ENCODE assay signal across 28 cellular contexts in genomic region chr21:42248241-42248640, GRCh38. TPM values are rescaled to one million over a fixed set of nuclear protein-coding genes. Genes with fewer than 3 reads are reported as not detected.
A peak's percentile ranks its signal among the peaks of the same experiment; 100 is the strongest.
DNase-seq lines count a peak whose midpoint lies in the region; ATAC-seq and TF ChIP-seq lines count a peak whose summit lies in the region.
"Had no signal": no experiment of that assay in that cellular context is flagged by ENCODE, and none has a peak within 500 bp of the region (broad histone marks: within the 10 kb centered on the region; RNA-seq: fewer than 3 reads in every experiment).

No MANE protein-coding gene starts in this region.

- no peak overlapping the region for H3K4me3 ChIP-seq in OCI-LY7 (ENCODE audit: low read depth, low read length, poor library complexity, severe bottlenecking)
- H3K4me3 ChIP-seq in aorta (ENCODE audit: low read length in 2 of 2), result no peak overlapping the region
- H3K4me3 ChIP-seq: GM23338, MG63, Peyer's patch had no signal

- no peaks in the 10 kb centered on the region for H3K27me3 ChIP-seq in aorta (ENCODE audit: control insufficient read depth in 1 of 2, insufficient read depth in 2 of 2, low read length in 1 of 2)
- H3K27me3 ChIP-seq: BE2C, Peyer's patch had no signal

- H3K36me3 ChIP-seq in OCI-LY7 (ENCODE audit: insufficient read depth, low read length) (peaks cover 3% of the 10 kb centered on the region; the same call in 1 of the 2 replicates), aorta (ENCODE audit: control insufficient read depth in 1 of 2, insufficient read depth in 2 of 2, low read length in 1 of 2) (no peaks in the 10 kb centered on the region)
- H3K36me3 ChIP-seq: BE2C, MG63, Peyer's patch had no signal

- intact Hi-C loops in Right ventricle myocardium superior (cut with DNase I) (no loop called here), cardiac septum (cut with DNase I) (no loop called here), OCI-LY7 (cut with micrococcal nuclease; ENCODE audit: unreplicated experiment) (loop anchor here (2.0 kb wide), 2 partner anchors 15 to 59 kb away; no protein-coding TSS in a partner anchor), aorta (cut with DNase I) (no loop called here)

- DNase-seq in Right ventricle myocardium superior, result peak; percentile 7
- DNase-seq in cardiac septum (ENCODE audit: low spot score), result no peak
- DNase-seq in OCI-LY7 (ENCODE audit: low spot score), result no peak
- no peak for DNase-seq in naive B cell
- peak; percentile 13 to 16 for DNase-seq in aorta
- no peak for DNase-seq in RPMI8226
- DNase-seq in islet precursor cell, result no peak
- DNase-seq: BE2C; Caco-2; CD4-positive, alpha-beta memory T cell; DMS 273 treated with DMSO at 0.1 percent for 48 hours; DMS79 treated with DMSO at 0.1 percent for 48 hours; GF-D8; H9; HFFc6; IMR-90; KG1; MG63; NCI-H2029; NCI-H446; NCI-H524 treated with DMSO at 0.1 percent for 48 hours; NCI-H774; OCI-M1; Peyer's patch; SK-N-SH had no signal

- H3K27ac Mint-ChIP-seq in naive B cell, result peak overlapping the region in 3 of 6 donors; percentile 71 to 74 (median 73)
- H3K27ac Mint-ChIP-seq: GM23338, H9, HFFc6 had no signal

- H4K20me1 ChIP-seq in OCI-LY7 (ENCODE audit: insufficient read depth, low read length), result no peaks in the 10 kb centered on the region

- no peaks in the 10 kb centered on the region for H3K9me2 ChIP-seq in OCI-LY7 (ENCODE audit: insufficient read depth, low read length)
- H3K9me2 ChIP-seq: SK-N-SH had no signal

- no peak overlapping the region for H2AFZ ChIP-seq in OCI-LY7 (ENCODE audit: low read length)
- H2AFZ ChIP-seq: GM23338 had no signal

- H3K27ac ChIP-seq in OCI-LY7 (ENCODE audit: low read depth, low read length, poor library complexity, severe bottlenecking) (peak overlapping the region; percentile 90), aorta (ENCODE audit: low read depth in 1 of 2, low read length in 2 of 2) (no peak overlapping the region)
- H3K27ac ChIP-seq: 22Rv1, Peyer's patch had no signal

- POLR2A ChIA-PET in OCI-LY7 (lab: Charles Lee), result no interaction called here

- H3K4me3 Mint-ChIP-seq in naive B cell, result peak overlapping the region in 7 of 8 donors; percentile 9 to 53 (median 44)
- H3K4me3 Mint-ChIP-seq: CD4-positive, alpha-beta memory T cell; GM23338; H9; HFFc6 had no signal

- H3K9me3 Mint-ChIP-seq in naive B cell, result no peaks in the 10 kb centered on the region
- H3K9me3 Mint-ChIP-seq: GM23338, H9 had no signal

- H3K4me2 ChIP-seq in OCI-LY7 (ENCODE audit: low read length), result peak overlapping the region; percentile 41; the same call in 1 of the 2 replicates
- H3K4me2 ChIP-seq: GM23338, SK-N-SH had no signal

- peaks cover 52% of the 10 kb centered on the region; the same call in 1 of the 2 replicates for H3K79me2 ChIP-seq in OCI-LY7 (ENCODE audit: insufficient read depth, low read depth, low read length)

- peaks cover 0 to 20% of the 10 kb centered on the region in 2 donors for H3K36me3 Mint-ChIP-seq in naive B cell

- BruUV-seq in OCI-LY7 (replicated peaks; lab: Mats Ljungman, UMichigan), result no TSS peak

- no peaks in the 10 kb centered on the region for H3K27me3 Mint-ChIP-seq in naive B cell
- H3K27me3 Mint-ChIP-seq: CD4-positive, alpha-beta memory T cell had no signal

- ATAC-seq in Right ventricle myocardium superior (ENCODE audit: poor library complexity) (no peak), naive B cell (ENCODE audit: low read depth in 2 of 2) (no peak), aorta (ENCODE audit: low FRiP score) (no peak)
- ATAC-seq in activated CD4-positive, CD25-positive, alpha-beta regulatory T cell treated with anti-CD3 and anti-CD28 coated beads, Interleukin-2, amount 50 U/mL, for 24 hours, result no peak
- ATAC-seq: GM23338 had no signal

- peaks cover 46 to 68% (median 66%) of the 10 kb centered on the region in 3 donors for H3K4me1 Mint-ChIP-seq in naive B cell

- H3K9me3 ChIP-seq in OCI-LY7 (ENCODE audit: low read length) (no peaks in the 10 kb centered on the region), aorta (ENCODE audit: control insufficient read depth, low read length) (no peaks in the 10 kb centered on the region)
- H3K9me3 ChIP-seq: BE2C, Caco-2, MG63, Peyer's patch, SK-N-SH had no signal

- CTCF ChIA-PET in OCI-LY7 (lab: Charles Lee; ENCODE audit: unreplicated experiment), result interaction anchor here (1.6 kb wide), 1 partner anchor 14 kb away, joined by 3 read pairs; no protein-coding TSS in a partner anchor

- WGBS in aorta, 2 donors, result 87 to 88% methylated on average over 8 of the region's 8 CpGs

- TF ChIP-seq CTCF in OCI-LY7 (conservative IDR thresholded peaks at IDR 0.05; ENCODE audit: low read length), result no peak

- H3K4me1 ChIP-seq in OCI-LY7 (ENCODE audit: insufficient read depth, low read length, poor library complexity, severe bottlenecking), result peaks cover 88% of the 10 kb centered on the region
- H3K4me1 ChIP-seq in aorta (ENCODE audit: control insufficient read depth in 1 of 2, insufficient read depth in 2 of 2, low read length in 2 of 2), result no peaks in the 10 kb centered on the region
- H3K4me1 ChIP-seq: Caco-2 had no signal

RNA-seq across cellular contexts. Expression of gene ABCG1, which starts 29.3 kb away (rescaled TPM):
- total RNA-seq in Right ventricle myocardium superior (7.3 TPM), cardiac septum (6.3 TPM), OCI-LY7 (2022) (17.3 and 18.8 TPM in 2 replicates), aorta (10 to 100 TPM; 18.7 to 24.2 TPM)
- total RNA-seq in OCI-LY7 (2014; rRNA removed; shearing (Covaris generic)), result 13.2 and 16.7 TPM in 2 replicates
- polyA plus RNA-seq in naive B cell (ENCODE audit: low read depth in 6 of 6) (10 to 100 TPM; 20.7 to 34.3 (median 25.1) TPM), aorta (1 to 10 TPM; 4.8 to 7.4 TPM)
- total RNA-seq: Caco-2, HFFc6 had no signal

Comparison
In these comparisons a context has a peak if more than half of its experiments do, and no peak if none do; other contexts are left out.
1. DNase-seq: peak in Right ventricle myocardium superior (single experiment) and aorta (2 of 2); none in cardiac septum (single experiment), OCI-LY7 (single experiment), naive B cell (single experiment), RPMI8226 (single experiment) and islet precursor cell (single experiment).